21 cellular contexts compared by ENCODE assay signal in genomic region chr15:60428935-60429334, GRCh38. TPM values are rescaled to one million over a fixed set of nuclear protein-coding genes. Genes with fewer than 3 reads are reported as not detected.
DNase-seq lines count a peak whose midpoint lies in the region; ATAC-seq, FAIRE-seq and TF ChIP-seq lines count a peak whose summit lies in the region.
"Had no signal": no experiment of that assay in that cellular context is flagged by ENCODE, and none has a peak within 500 bp of the region (broad histone marks: within the 10 kb centered on the region; RNA-seq: fewer than 3 reads in every experiment).

No MANE protein-coding gene starts in this region.

- H3K36me3 ChIP-seq in RWPE2 (ENCODE audit: low read depth): peaks cover 59% of the 10 kb centered on the region
- H3K36me3 ChIP-seq in gastrocnemius medialis: peaks cover 0 to 16% of the 10 kb centered on the region in 2 donors

- 95% methylated on average over 1 of the region's 1 CpG for WGBS in A549 (ENCODE audit: missing lambda C conversion rate)

- peak; percentile 51 for FAIRE-seq in A549 (lab: Jason Lieb, UNC)
- FAIRE-seq: D721Med, GM12891, GM19239 had no signal

- no peaks in the 10 kb centered on the region for H3K27me3 Mint-ChIP-seq in natural killer cell (ENCODE audit: low read depth in 2 of 2)
- H3K27me3 Mint-ChIP-seq: CD4-positive, alpha-beta memory T cell; CD4-positive, CD25-positive, alpha-beta regulatory T cell; CD8-positive, alpha-beta memory T cell had no signal

- POLR2A ChIA-PET in A549 (lab: Yijun Ruan, JAX): no interaction called here

- H3K27me3 ChIP-seq in RWPE2 (ENCODE audit: insufficient read depth, poor library complexity, severe bottlenecking) (no peaks in the 10 kb centered on the region), gastrocnemius medialis (no peaks in the 10 kb centered on the region)
- H3K27me3 ChIP-seq: BE2C, BLaER1 had no signal

- H3K9me3 ChIP-seq in A549: no peaks in the 10 kb centered on the region
- H3K9me3 ChIP-seq in RWPE2 (ENCODE audit: severe bottlenecking): no peaks in the 10 kb centered on the region
- no peaks in the 10 kb centered on the region for H3K9me3 ChIP-seq in gastrocnemius medialis
- H3K9me3 ChIP-seq: BE2C, BLaER1, Caco-2 had no signal

- no peaks in the 10 kb centered on the region for H3K9me3 Mint-ChIP-seq in natural killer cell
- H3K9me3 Mint-ChIP-seq: CD4-positive, alpha-beta memory T cell; CD4-positive, CD25-positive, alpha-beta regulatory T cell; CD8-positive, alpha-beta memory T cell had no signal

- H3K36me3 Mint-ChIP-seq in natural killer cell: peaks cover 11% of the 10 kb centered on the region

- H3K4me3 ChIP-seq in A549: no peak overlapping the region
- no peak overlapping the region for H3K4me3 ChIP-seq in RWPE2 (ENCODE audit: severe bottlenecking)
- no peak overlapping the region for H3K4me3 ChIP-seq in gastrocnemius medialis
- H3K4me3 ChIP-seq: BLaER1 had no signal

- TF ChIP-seq CTCF in A549 (IDR thresholded peaks at IDR 0.05) (no peak), RWPE2 (IDR thresholded peaks at IDR 0.05; ENCODE audit: poor library complexity, severe bottlenecking) (no peak), gastrocnemius medialis (IDR thresholded peaks at IDR 0.05 in 4 of 5, conservative IDR thresholded peaks at IDR 0.05 in 1 of 5) (no peak), natural killer cell (IDR thresholded peaks at IDR 0.05) (no peak)

- CTCF ChIA-PET in A549 (lab: Yijun Ruan, JAX): interaction anchor here (0.9 to 4.9 kb wide), 5 partner anchors 10 to 85 kb away, joined by 3 to 41 read pairs (median 3); no protein-coding TSS in a partner anchor

- in situ Hi-C loops in gastrocnemius medialis (cut with MboI; ENCODE audit: low sequenced_read_pairs in 4 of 4): no loop called here

- H3K4me2 ChIP-seq in A549: no peak overlapping the region
- H3K4me2 ChIP-seq: BLaER1 had no signal

- TF ChIP-seq EP300 in A549 (IDR thresholded peaks at IDR 0.05): no peak

- no peak overlapping the region for H3K4me3 Mint-ChIP-seq in natural killer cell
- H3K4me3 Mint-ChIP-seq: CD14-positive monocyte; CD4-positive, alpha-beta memory T cell; CD4-positive, CD25-positive, alpha-beta regulatory T cell; CD8-positive, alpha-beta memory T cell had no signal

- no peak for TF ChIP-seq POLR2A in A549 (IDR thresholded peaks at IDR 0.05; ENCODE audit: low read length)
- TF ChIP-seq POLR2A in gastrocnemius medialis (IDR thresholded peaks at IDR 0.05): no peak

- intact Hi-C loops in gastrocnemius medialis (cut with DNase I; ENCODE audit: low total_unique reads): no loop called here
- intact Hi-C loops in natural killer cell (cut with micrococcal nuclease): no loop called here

- H3K27ac ChIP-seq in A549: no peak overlapping the region; a peak in 1 of 6 replicates
- peak overlapping the region; percentile 99 for H3K27ac ChIP-seq in RWPE2 (ENCODE audit: poor library complexity, severe bottlenecking)
- peak overlapping the region in 2 of 4 donors; percentile 26 to 37 for H3K27ac ChIP-seq in gastrocnemius medialis
- H3K27ac ChIP-seq: 22Rv1, BLaER1 had no signal

- H3K4me1 ChIP-seq in A549 (peaks cover 31% of the 10 kb centered on the region), RWPE2 (ENCODE audit: insufficient read depth, poor library complexity, severe bottlenecking) (peaks cover 21% of the 10 kb centered on the region), gastrocnemius medialis (peaks cover 8 to 22% of the 10 kb centered on the region in 2 donors)

- ATAC-seq in A549 (no peak), RWPE2 (ENCODE audit: low read depth) (no peak), gastrocnemius medialis (peak; percentile 74 to 87), natural killer cell (no peak)

- no peak for TF ChIP-seq RAD21 in A549 (conservative IDR thresholded peaks at IDR 0.05 in 1 of 2, IDR thresholded peaks at IDR 0.05 in 1 of 2)

- no peak overlapping the region for H3K27ac Mint-ChIP-seq in natural killer cell
- H3K27ac Mint-ChIP-seq: CD14-positive monocyte; CD4-positive, alpha-beta memory T cell; CD4-positive, CD25-positive, alpha-beta regulatory T cell; CD8-positive, alpha-beta memory T cell had no signal

- DNase-seq in A549 (ENCODE audit: low read depth in 1 of 2, low spot score in 1 of 2): no peak
- DNase-seq in RWPE2 (ENCODE audit: low spot score): no peak
- DNase-seq in gastrocnemius medialis: no peak
- no peak for DNase-seq in activated naive CD4-positive, alpha-beta T cell (lab: John Stamatoyannopoulos, UW)
- no peak for DNase-seq in natural killer cell
- DNase-seq: ACHN; BE2C; C1 segment of cervical spinal cord; Caco-2; Calu3; CD4-positive, alpha-beta memory T cell; CD4-positive, CD25-positive, alpha-beta regulatory T cell; CD8-positive, alpha-beta memory T cell; DMS79 treated with DMSO at 0.1 percent for 48 hours; GF-D8 had no signal

- H3K4me1 Mint-ChIP-seq in natural killer cell: no peaks in the 10 kb centered on the region

TF ChIP-seq in A549, 52 proteins besides CTCF, POLR2A, EP300 and RAD21:
- TF ChIP-seq USF2 (IDR thresholded peaks at IDR 0.05): no peak
- TF ChIP-seq ZNF302 (CRISPR knock-in tag; IDR thresholded peaks at IDR 0.05): 0 out of 2 replicates have a peak, but pooled peaks have one; percentile 34
- no peak for TF ChIP-seq REST (IDR thresholded peaks at IDR 0.05)

RNA-seq across cellular contexts. Expression of gene ANXA2, which starts 31.1 kb away (rescaled TPM):
- 5,725 and 5,746 TPM in 2 replicates for polyA plus RNA-seq in A549 (2011; rRNA removed)
- 4,340 and 4,409 TPM in 2 replicates for polyA plus RNA-seq in A549 (2012; cell fraction: cytosol; rRNA removed)
- 2,599 and 4,127 TPM in 2 replicates for polyA plus RNA-seq in A549 (2012; cell fraction: nucleus; rRNA removed)
- polyA plus RNA-seq in A549 (2017; fragmentation: RNase III; extraction: RNeasy Plus Mini Kit Qiagen cat#74134 plus additional on column Dnase treatment): 4,707 to 5,021 TPM (median 4,900 TPM) in 3 replicates
- 4,094 and 4,183 TPM in 2 replicates for polyA minus RNA-seq in A549 (2011; rRNA and poly(A)+ RNA removed)
- 100 to 1,000 TPM; 266 to 386 (median 323) TPM for total RNA-seq in gastrocnemius medialis
- total RNA-seq in natural killer cell: 100 to 1,000 TPM; 132 to 230 (median 155) TPM

RNA-seq across cellular contexts. Expression of gene ICE2, which starts 50.0 kb away (rescaled TPM):
- 80.7 and 87.6 TPM in 2 replicates for polyA plus RNA-seq in A549 (2011; rRNA removed)
- 22.8 and 23.5 TPM in 2 replicates for polyA plus RNA-seq in A549 (2012; cell fraction: cytosol; rRNA removed)
- 15.4 and 20.6 TPM in 2 replicates for polyA plus RNA-seq in A549 (2012; cell fraction: nucleus; rRNA removed)
- 36.9 to 44.0 TPM (median 43.1 TPM) in 3 replicates for polyA plus RNA-seq in A549 (2017; fragmentation: RNase III; extraction: RNeasy Plus Mini Kit Qiagen cat#74134 plus additional on column Dnase treatment)
- 57.6 and 63.4 TPM in 2 replicates for polyA minus RNA-seq in A549 (2011; rRNA and poly(A)+ RNA removed)
- 10 to 100 TPM in 3 of 4 donors, 1 to 10 TPM in 1; 5.8 to 19.0 (median 14.3) TPM for total RNA-seq in gastrocnemius medialis
- 10 to 100 TPM; 21.7 to 36.7 (median 32.9) TPM for total RNA-seq in natural killer cell

Comparison
In these comparisons a context has a peak if more than half of its experiments do, and no peak if none do; other contexts are left out.
1. ATAC-seq: peak in gastrocnemius medialis (2 of 2); none in A549 (0 of 2), RWPE2 (single experiment) and natural killer cell (0 of 3).